ENCODE assay signal across 17 cellular contexts in genomic region chr4:77833158-77833724, GRCh38. TPM values are rescaled to one million over a fixed set of nuclear protein-coding genes. Genes with fewer than 3 reads are reported as not detected.
A peak's percentile ranks its signal among the peaks of the same experiment; 100 is the strongest.
DNase-seq lines count a peak whose midpoint lies in the region; ATAC-seq and TF ChIP-seq lines count a peak whose summit lies in the region.
"Had no signal": no experiment of that assay in that cellular context is flagged by ENCODE, and none has a peak within 500 bp of the region (broad histone marks: within the 10 kb centered on the region; RNA-seq: fewer than 3 reads in every experiment).

No MANE protein-coding gene starts in this region.

- H3K9me3 ChIP-seq in breast epithelium, result no peaks in the 10 kb centered on the region
- H3K9me3 ChIP-seq: Caco-2 had no signal

- TF ChIP-seq POLR2A in breast epithelium (IDR thresholded peaks at IDR 0.05), result no peak

- no TSS peak for BruUV-seq in MCF 10A (replicated peaks; lab: Mats Ljungman, UMichigan)

- peak; percentile 97 for ATAC-seq in foreskin keratinocyte

- H3K36me3 Mint-ChIP-seq in MCF 10A (ENCODE audit: insufficient read depth, unreplicated experiment), result no peaks in the 10 kb centered on the region
- H3K36me3 Mint-ChIP-seq: IgD-negative memory B cell had no signal

- no peaks in the 10 kb centered on the region for H3K4me1 ChIP-seq in breast epithelium
- peaks cover 16% of the 10 kb centered on the region for H3K4me1 ChIP-seq in foreskin keratinocyte
- H3K4me1 ChIP-seq: Caco-2 had no signal

- H3K27me3 ChIP-seq in breast epithelium (no peaks in the 10 kb centered on the region), foreskin keratinocyte (no peaks in the 10 kb centered on the region), dorsolateral prefrontal cortex (peaks cover 0 to 4% (median 0%) of the 10 kb centered on the region in 45 donors)

- TF ChIP-seq CTCF in MCF 10A (IDR thresholded peaks at IDR 0.05; ENCODE audit: unreplicated experiment) (no peak), breast epithelium (IDR thresholded peaks at IDR 0.05) (no peak), RWPE1 (conservative IDR thresholded peaks at IDR 0.05; ENCODE audit: low read depth) (no peak), foreskin keratinocyte (conservative IDR thresholded peaks at IDR 0.05) (no peak), GM13977 (IDR thresholded peaks at IDR 0.05; ENCODE audit: extremely low read depth, insufficient read depth, missing control alignments) (no peak), dorsolateral prefrontal cortex (IDR thresholded peaks at IDR 0.05 in 54 of 56, conservative IDR thresholded peaks at IDR 0.05 in 2 of 56; ENCODE audit: low read depth in 1 of 56, partially characterized antibody in 56 of 56) (no peak)

- CTCF ChIA-PET in MCF 10A (lab: Yijun Ruan, JAX) (interaction anchor here (0.5 to 1.1 kb wide), 2 partner anchors 15 to 16 kb away, joined by 3 to 6 read pairs; no protein-coding TSS in a partner anchor), RWPE1 (lab: Yijun Ruan, JAX) (no interaction called here)

- peak overlapping the region; percentile 89 for H3K27ac Mint-ChIP-seq in MCF 10A (ENCODE audit: low read depth, unreplicated experiment)
- H3K27ac Mint-ChIP-seq: IgD-negative memory B cell had no signal

- DNase-seq in MCF 10A (ENCODE audit: unreplicated experiment) (peak; percentile 17), breast epithelium (ENCODE audit: low spot score in 2 of 2) (no peak), RWPE1 (ENCODE audit: low spot score) (peak; percentile 48), foreskin keratinocyte (peak; percentile 48 to 77), GM13977 (ENCODE audit: low spot score) (no peak), dorsolateral prefrontal cortex (no peak)
- DNase-seq in activated T-cell treated with anti-CD3 and anti-CD28 coated beads, Interleukin-2, amount 50 U/mL, for 48 hours, result no peak
- DNase-seq: AML-193; Caco-2; DMS79; HCEC 1CT; NCI-H1048; NCI-H187; NCI-H510A treated with DMSO at 0.1 percent for 48 hours; NK-92 treated with Interleukin-12 subunit alpha and Interleukin-12 subunit beta, amount 100 ng/mL, for 24 hours had no signal

- H3K36me3 ChIP-seq in breast epithelium, result no peaks in the 10 kb centered on the region

- H3K9me3 Mint-ChIP-seq in MCF 10A (ENCODE audit: unreplicated experiment), result no peaks in the 10 kb centered on the region

- H3K4me1 Mint-ChIP-seq in MCF 10A (ENCODE audit: insufficient read depth, unreplicated experiment), result peaks cover 8% of the 10 kb centered on the region
- H3K4me1 Mint-ChIP-seq: IgD-negative memory B cell had no signal

- POLR2A ChIA-PET in MCF 10A (lab: Yijun Ruan, JAX), result interaction anchor here (0.8 to 6.7 kb wide), 10 partner anchors 9 to 95 kb away, joined by 3 to 99 read pairs (median 5); partner anchors contain the start of genes CNOT6L and MRPL1
- POLR2A ChIA-PET in RWPE1 (lab: Yijun Ruan, JAX; ENCODE audit: low non-redundant PET), result interaction anchor here (0.6 to 1.3 kb wide), 2 partner anchors 13 to 23 kb away, joined by 3 to 8 read pairs; no protein-coding TSS in a partner anchor

- H3K27ac ChIP-seq in breast epithelium (peak overlapping the region in 1 of 2 donors; percentile 32), RWPE1 (peak overlapping the region; percentile 52; the same call in 1 of the 2 replicates), foreskin keratinocyte (peak overlapping the region; percentile 26), dorsolateral prefrontal cortex (no peak overlapping the region)
- H3K27ac ChIP-seq: SK-N-MC had no signal

- no peaks in the 10 kb centered on the region for H3K27me3 Mint-ChIP-seq in MCF 10A (ENCODE audit: insufficient read depth, unreplicated experiment)

- H3K4me3 ChIP-seq in breast epithelium (no peak overlapping the region), dorsolateral prefrontal cortex (no peak overlapping the region)
- H3K4me3 ChIP-seq: SK-N-MC had no signal

- no peak overlapping the region for H3K4me3 Mint-ChIP-seq in MCF 10A (ENCODE audit: unreplicated experiment)
- H3K4me3 Mint-ChIP-seq: IgD-negative memory B cell had no signal

- intact Hi-C loops in MCF 10A (cut with micrococcal nuclease) (no loop called here), breast epithelium (cut with DNase I; ENCODE audit: low total_unique reads) (no loop called here), dorsolateral prefrontal cortex (cut with DNase I) (no loop called here)

- in situ Hi-C loops in GM13977 (cut with MboI; ENCODE audit: low pct_unique_long_range_greater_than_20kb, low sequenced_read_pairs, unreplicated experiment), result no loop called here

RNA-seq across cellular contexts. Expression of gene CNOT6L, which starts 14.1 kb away (rescaled TPM):
- total RNA-seq in MCF 10A (2022) (45.8 and 47.3 TPM in 2 replicates), breast epithelium (10 to 100 TPM; 22.4 to 53.1 (median 39.0) TPM), foreskin keratinocyte (17.1 and 17.6 TPM in 2 replicates), dorsolateral prefrontal cortex (10 to 100 TPM; 35.2 to 61.6 (median 47.7) TPM)
- 3.2 and 4.2 TPM in 2 replicates for polyA plus RNA-seq in foreskin keratinocyte

RNA-seq across cellular contexts. Expression of gene MRPL1, which starts 29.4 kb away (rescaled TPM):
- total RNA-seq in MCF 10A (2022) (36.8 and 53.3 TPM in 2 replicates), breast epithelium (10 to 100 TPM; 17.1 to 26.3 (median 21.0) TPM), foreskin keratinocyte (56.2 and 57.8 TPM in 2 replicates), dorsolateral prefrontal cortex (10 to 100 TPM; 11.6 to 51.3 (median 28.4) TPM)
- 42.0 and 43.7 TPM in 2 replicates for polyA plus RNA-seq in foreskin keratinocyte

Comparison
In these comparisons a context has a peak if more than half of its experiments do, and no peak if none do; other contexts are left out.
1. DNase-seq: peak in MCF 10A (single experiment), RWPE1 (single experiment) and foreskin keratinocyte (2 of 2); none in breast epithelium (0 of 2), GM13977 (single experiment), activated T-cell treated with anti-CD3 and anti-CD28 coated beads, Interleukin-2, amount 50 U/mL, for 48 hours (0 of 2) and dorsolateral prefrontal cortex (0 of 10).
2. H3K27ac ChIP-seq: peak in RWPE1 (single experiment) and foreskin keratinocyte (single experiment); none in dorsolateral prefrontal cortex (0 of 59).